8 cellular contexts compared by ENCODE assay signal in genomic region chr7:33050425-33051318, GRCh38. TPM values are rescaled to one million over a fixed set of nuclear protein-coding genes. Genes with fewer than 3 reads are reported as not detected.
DNase-seq lines count a peak whose midpoint lies in the region; ATAC-seq, FAIRE-seq and TF ChIP-seq lines count a peak whose summit lies in the region.

No MANE protein-coding gene starts in this region.

- no peaks in the 10 kb centered on the region for H3K36me3 ChIP-seq in BJ (ENCODE audit: control insufficient read depth, insufficient read depth, low read length)
- H3K36me3 ChIP-seq in OCI-LY7 (ENCODE audit: insufficient read depth, low read length) = peaks cover 39% of the 10 kb centered on the region
- no peaks in the 10 kb centered on the region for H3K36me3 ChIP-seq in HepG2 (replicated peaks in 1 of 2; ENCODE audit: control insufficient read depth in 1 of 2, insufficient read depth in 2 of 2, low read length in 2 of 2)
- H3K36me3 ChIP-seq in upper lobe of left lung = no peaks in the 10 kb centered on the region

- H2AFZ ChIP-seq in OCI-LY7 (ENCODE audit: low read length) (no peak overlapping the region), HepG2 (ENCODE audit: low read length) (no peak overlapping the region)

- H3K9me3 Mint-ChIP-seq in chondrocyte (ENCODE audit: low read depth) = no peaks in the 10 kb centered on the region

- CTCF ChIA-PET in BJ (lab: Yijun Ruan, JAX) (no interaction called here), OCI-LY7 (lab: Charles Lee; ENCODE audit: unreplicated experiment) (no interaction called here), HepG2 (lab: Yijun Ruan, JAX; ENCODE audit: low intra/inter-chr PET ratio, low total read pairs) (interaction anchor here (1.2 kb wide), 2 partner anchors 204 to 250 kb away, joined by 3 read pairs; no protein-coding TSS in a partner anchor)

- H4K20me1 ChIP-seq in OCI-LY7 (ENCODE audit: insufficient read depth, low read length) (peaks cover 23% of the 10 kb centered on the region; the same call in 1 of the 2 replicates), HepG2 (ENCODE audit: insufficient read depth, low read length) (no peaks in the 10 kb centered on the region)

- no peak overlapping the region for H3K4me3 Mint-ChIP-seq in chondrocyte (ENCODE audit: unreplicated experiment)

- intact Hi-C loops in OCI-LY7 (cut with micrococcal nuclease; ENCODE audit: unreplicated experiment) = loop anchor here (2.0 kb wide), 4 partner anchors 58 to 204 kb away; partner anchors contain the start of gene RP9
- intact Hi-C loops in HepG2 (cut with micrococcal nuclease; ENCODE audit: unreplicated experiment) = no loop called here

- H3K27me3 Mint-ChIP-seq in chondrocyte (ENCODE audit: low read depth) = no peaks in the 10 kb centered on the region

- H3K27me3 ChIP-seq in BJ (ENCODE audit: control insufficient read depth, insufficient read depth, low read length) (no peaks in the 10 kb centered on the region), HepG2 (ENCODE audit: control insufficient read depth in 1 of 2, insufficient read depth in 2 of 2, low read length in 2 of 2) (no peaks in the 10 kb centered on the region; a peak in 1 of 5 replicates), upper lobe of left lung (no peaks in the 10 kb centered on the region)

- H3K79me2 ChIP-seq in OCI-LY7 (ENCODE audit: insufficient read depth, low read depth, low read length) (peaks cover 100% of the 10 kb centered on the region), HepG2 (ENCODE audit: insufficient read depth, low read length) (peaks cover 95% of the 10 kb centered on the region)

- no peaks in the 10 kb centered on the region for H3K4me1 Mint-ChIP-seq in chondrocyte (ENCODE audit: low read depth)

- H3K4me3 ChIP-seq in BJ (ENCODE audit: low read depth, low read length) = no peak overlapping the region
- peak overlapping the region; percentile 46 for H3K4me3 ChIP-seq in OCI-LY7 (ENCODE audit: low read depth, low read length, poor library complexity, severe bottlenecking)
- H3K4me3 ChIP-seq in HepG2 (replicated peaks in 1 of 3; ENCODE audit: insufficient read depth in 1 of 3, low read depth in 2 of 3, low read length in 3 of 3) = no peak overlapping the region
- peak overlapping the region in 2 of 4 donors; percentile 19 to 23 for H3K4me3 ChIP-seq in upper lobe of left lung

- POLR2A ChIA-PET in BJ (lab: Charles Lee) = no interaction called here
- POLR2A ChIA-PET in OCI-LY7 (lab: Charles Lee) = interaction anchor here (1.0 to 2.8 kb wide), 3 partner anchors 10 to 57 kb away, joined by 5 to 44 read pairs (median 7); no protein-coding TSS in a partner anchor
- POLR2A ChIA-PET in HepG2 (lab: Yijun Ruan, JAX) = no interaction called here

- FAIRE-seq in HepG2 (lab: Jason Lieb, UNC) = no peak

- no peaks in the 10 kb centered on the region for H3K9me2 ChIP-seq in OCI-LY7 (ENCODE audit: insufficient read depth, low read length)

- no peak; the same call in 1 of the 2 replicates for TF ChIP-seq RAD21 in HepG2 (CRISPR knock-in tag; IDR thresholded peaks at IDR 0.05)

- peaks cover 78% of the 10 kb centered on the region for H3K4me1 ChIP-seq in OCI-LY7 (ENCODE audit: insufficient read depth, low read length, poor library complexity, severe bottlenecking)
- H3K4me1 ChIP-seq in HepG2 (ENCODE audit: insufficient read depth, low read length) = peaks cover 47% of the 10 kb centered on the region
- H3K4me1 ChIP-seq in upper lobe of left lung = peaks cover 12 to 31% (median 24%) of the 10 kb centered on the region in 4 donors

- H3K36me3 Mint-ChIP-seq in chondrocyte (ENCODE audit: low read depth) = no peaks in the 10 kb centered on the region

- TF ChIP-seq CTCF in BJ (IDR thresholded peaks at IDR 0.05; ENCODE audit: insufficient read depth, low read depth, low read length) (peak; percentile 62), OCI-LY7 (conservative IDR thresholded peaks at IDR 0.05; ENCODE audit: low read length) (peak; percentile 91), chondrocyte (IDR thresholded peaks at IDR 0.05) (peak; percentile 92), HepG2 (CRISPR knock-in tag; IDR thresholded peaks at IDR 0.05) (peak; percentile 58), upper lobe of left lung (IDR thresholded peaks at IDR 0.05) (peak; percentile 30 to 74 (median 54))

- in situ Hi-C loops in HepG2 (cut with HindIII; ENCODE audit: extremely low pct_ligation_motif_present, low pct_unique_long_range_greater_than_20kb) = no loop called here

- WGBS in HepG2 (ENCODE audit: low lambda C conversion rate) = 71% methylated on average over 2 of the region's 2 CpGs
- 25 to 33% methylated on average over 2 of the region's 2 CpGs for WGBS in upper lobe of left lung, 2 donors

- H3K9ac ChIP-seq in HepG2 (ENCODE audit: insufficient read depth, low read depth, low read length) = no peak overlapping the region

- H3K9me3 ChIP-seq in OCI-LY7 (ENCODE audit: low read length) (no peaks in the 10 kb centered on the region; the same call in 1 of the 2 replicates), HepG2 (ENCODE audit: low read length) (no peaks in the 10 kb centered on the region), upper lobe of left lung (no peaks in the 10 kb centered on the region)

- DNase-seq in BJ (ENCODE audit: low read depth) = no peak
- DNase-seq in OCI-LY7 (ENCODE audit: low spot score) = peak; percentile 60
- DNase-seq in chondrocyte (ENCODE audit: low spot score) = no peak
- peak; percentile 41 for DNase-seq in HepG2 (ENCODE audit: low spot score)
- DNase-seq in upper lobe of left lung = no peak

- no peak overlapping the region for H3K27ac Mint-ChIP-seq in chondrocyte (ENCODE audit: unreplicated experiment)

- no peak for TF ChIP-seq EP300 in HepG2 (IDR thresholded peaks at IDR 0.05; ENCODE audit: low read depth in 2 of 2, low read length in 2 of 2)
- TF ChIP-seq EP300 in HepG2 (CRISPR knock-in tag; IDR thresholded peaks at IDR 0.05; ENCODE audit: borderline replicate concordance) = no peak
- no peak for TF ChIP-seq EP300 in upper lobe of left lung (IDR thresholded peaks at IDR 0.05)

- BruUV-seq in OCI-LY7 (replicated peaks; lab: Mats Ljungman, UMichigan) = no TSS peak
- no TSS peak for BruUV-seq in HepG2 (replicated peaks; lab: Mats Ljungman, UMichigan)

- H3K4me2 ChIP-seq in OCI-LY7 (ENCODE audit: low read length) = peak overlapping the region; percentile 64
- no peak overlapping the region for H3K4me2 ChIP-seq in HepG2 (ENCODE audit: low read depth, low read length)

- H3K27ac ChIP-seq in OCI-LY7 (ENCODE audit: low read depth, low read length, poor library complexity, severe bottlenecking) = peak overlapping the region; percentile 78
- peak overlapping the region; percentile 32 for H3K27ac ChIP-seq in HepG2 (ENCODE audit: extremely low read length, insufficient read depth, low read length)
- peak overlapping the region; percentile 65 to 82 (median 74) for H3K27ac ChIP-seq in upper lobe of left lung

- peak; percentile 45 for ATAC-seq in GM18508 (IDR thresholded peaks at IDR 0.05; ENCODE audit: insufficient read depth, unreplicated experiment)
- peak; percentile 59 for ATAC-seq in HG03521 (IDR thresholded peaks at IDR 0.05; ENCODE audit: unreplicated experiment)
- ATAC-seq in HepG2 = peak; percentile 48; the same call in 1 of the 3 replicates
- peak in 1 of 2 donors; percentile 68 for ATAC-seq in upper lobe of left lung (ENCODE audit: low FRiP score in 2 of 2)
- no peak for ATAC-seq in HG03139 (IDR thresholded peaks at IDR 0.05; ENCODE audit: unreplicated experiment)

- TF ChIP-seq POLR2A in HepG2 (IDR thresholded peaks at IDR 0.05; ENCODE audit: insufficient read depth in 1 of 2, low read depth in 2 of 2, low read length in 2 of 2) = no peak
- TF ChIP-seq POLR2A in upper lobe of left lung (IDR thresholded peaks at IDR 0.05) = no peak

RNA-seq across cellular contexts. Expression of gene NT5C3A, which starts 11.9 kb away (rescaled TPM):
- 11.0 and 19.0 TPM in 2 replicates for polyA plus RNA-seq in BJ (2011; rRNA removed)
- polyA minus RNA-seq in BJ (2011; rRNA and poly(A)+ RNA removed) = 1.4 and 1.9 TPM in 2 replicates
- 34.7 and 37.1 TPM in 2 replicates for total RNA-seq in OCI-LY7 (2014; rRNA removed; shearing (Covaris generic))
- total RNA-seq in OCI-LY7 (2022) = 55.3 and 62.4 TPM in 2 replicates
- total RNA-seq in chondrocyte = 9.7 to 15.6 TPM (median 14.5 TPM) in 3 replicates
- 22.8 and 34.0 TPM in 2 replicates for total RNA-seq in HepG2 (2016; rRNA removed; fragmentation: Illumina TruSeq; extraction: Trizol)
- total RNA-seq in HepG2 (2016; cell fraction: cytosol; rRNA removed; fragmentation: Illumina TruSeq; extraction: Trizol; ENCODE audit: low read depth) = 16.1 and 17.7 TPM in 2 replicates
- total RNA-seq in HepG2 (2016; cell fraction: insoluble cytoplasmic fraction; rRNA removed; fragmentation: Illumina TruSeq; extraction: Trizol) = 20.7 and 28.8 TPM in 2 replicates
- 18.3 and 19.0 TPM in 2 replicates for total RNA-seq in HepG2 (2016; cell fraction: membrane; rRNA removed; fragmentation: Illumina TruSeq; extraction: Trizol)
- 33.8 and 36.2 TPM in 2 replicates for total RNA-seq in HepG2 (2016; cell fraction: nucleus; rRNA removed; fragmentation: Illumina TruSeq; extraction: Trizol)
- 9.6 and 16.9 TPM in 2 replicates for polyA plus RNA-seq in HepG2 (2011; rRNA removed)
- polyA plus RNA-seq in HepG2 (2011; cell fraction: cytosol; rRNA removed) = 4.9 and 7.5 TPM in 2 replicates
- 3.7 and 5.4 TPM in 2 replicates for polyA plus RNA-seq in HepG2 (2011; cell fraction: nucleus; rRNA removed)
- 22.4 and 29.1 TPM in 2 replicates for polyA plus RNA-seq in HepG2 (2012)
- 6.0 and 6.1 TPM in 2 replicates for polyA plus RNA-seq in HepG2 (2016; cell fraction: cytosol; fragmentation: Illumina TruSeq; extraction: Trizol; ENCODE audit: low read depth)
- 24.5 and 27.3 TPM in 2 replicates for polyA plus RNA-seq in HepG2 (2016; cell fraction: insoluble cytoplasmic fraction; fragmentation: Illumina TruSeq; extraction: Trizol; ENCODE audit: low read depth)
- 13.7 and 13.9 TPM in 2 replicates for polyA plus RNA-seq in HepG2 (2016; cell fraction: membrane; fragmentation: Illumina TruSeq; extraction: Trizol; ENCODE audit: low read depth)
- 42.4 and 45.3 TPM in 2 replicates for polyA plus RNA-seq in HepG2 (2016; cell fraction: nucleus; fragmentation: Illumina TruSeq; extraction: Trizol; ENCODE audit: insufficient read depth, low read depth)
- polyA minus RNA-seq in HepG2 (2011; rRNA and poly(A)+ RNA removed; ENCODE audit: low replicate concordance) = 2.7 and 3.2 TPM in 2 replicates
- polyA minus RNA-seq in HepG2 (2011; cell fraction: cytosol; rRNA and poly(A)+ RNA removed) = 5.7 and 7.7 TPM in 2 replicates
- polyA minus RNA-seq in HepG2 (2011; cell fraction: nucleus; rRNA and poly(A)+ RNA removed) = 28.3 and 30.0 TPM in 2 replicates
- total RNA-seq in upper lobe of left lung = 10 to 100 TPM; 18.4 to 52.3 (median 25.0) TPM

RNA-seq across cellular contexts. Expression of gene RP9, which starts 58.5 kb away (rescaled TPM):
- polyA plus RNA-seq in BJ (2011; rRNA removed) = 16.2 and 18.6 TPM in 2 replicates
- polyA minus RNA-seq in BJ (2011; rRNA and poly(A)+ RNA removed) = 3.9 and 6.7 TPM in 2 replicates
- 21.8 and 22.0 TPM in 2 replicates for total RNA-seq in OCI-LY7 (2014; rRNA removed; shearing (Covaris generic))
- total RNA-seq in OCI-LY7 (2022) = 23.3 and 24.1 TPM in 2 replicates
- 13.7 to 16.5 TPM (median 16.2 TPM) in 3 replicates for total RNA-seq in chondrocyte
- 14.2 and 15.1 TPM in 2 replicates for total RNA-seq in HepG2 (2016; rRNA removed; fragmentation: Illumina TruSeq; extraction: Trizol)
- total RNA-seq in HepG2 (2016; cell fraction: cytosol; rRNA removed; fragmentation: Illumina TruSeq; extraction: Trizol; ENCODE audit: low read depth) = 16.3 and 18.5 TPM in 2 replicates
- 14.5 and 17.3 TPM in 2 replicates for total RNA-seq in HepG2 (2016; cell fraction: insoluble cytoplasmic fraction; rRNA removed; fragmentation: Illumina TruSeq; extraction: Trizol)
- 19.1 and 19.9 TPM in 2 replicates for total RNA-seq in HepG2 (2016; cell fraction: membrane; rRNA removed; fragmentation: Illumina TruSeq; extraction: Trizol)
- 11.1 and 12.8 TPM in 2 replicates for total RNA-seq in HepG2 (2016; cell fraction: nucleus; rRNA removed; fragmentation: Illumina TruSeq; extraction: Trizol)
- polyA plus RNA-seq in HepG2 (2011; rRNA removed) = 13.1 and 18.6 TPM in 2 replicates
- polyA plus RNA-seq in HepG2 (2011; cell fraction: cytosol; rRNA removed) = 11.4 and 12.2 TPM in 2 replicates
- 12.4 and 12.9 TPM in 2 replicates for polyA plus RNA-seq in HepG2 (2011; cell fraction: nucleus; rRNA removed)
- polyA plus RNA-seq in HepG2 (2012) = 13.8 and 14.7 TPM in 2 replicates
- 17.6 and 18.4 TPM in 2 replicates for polyA plus RNA-seq in HepG2 (2016; cell fraction: cytosol; fragmentation: Illumina TruSeq; extraction: Trizol; ENCODE audit: low read depth)
- polyA plus RNA-seq in HepG2 (2016; cell fraction: insoluble cytoplasmic fraction; fragmentation: Illumina TruSeq; extraction: Trizol; ENCODE audit: low read depth) = 20.5 and 21.8 TPM in 2 replicates
- 17.7 and 19.3 TPM in 2 replicates for polyA plus RNA-seq in HepG2 (2016; cell fraction: membrane; fragmentation: Illumina TruSeq; extraction: Trizol; ENCODE audit: low read depth)
- polyA plus RNA-seq in HepG2 (2016; cell fraction: nucleus; fragmentation: Illumina TruSeq; extraction: Trizol; ENCODE audit: insufficient read depth, low read depth) = 16.9 and 19.9 TPM in 2 replicates
- 8.1 and 14.2 TPM in 2 replicates for polyA minus RNA-seq in HepG2 (2011; rRNA and poly(A)+ RNA removed; ENCODE audit: low replicate concordance)
- 6.9 and 7.9 TPM in 2 replicates for polyA minus RNA-seq in HepG2 (2011; cell fraction: cytosol; rRNA and poly(A)+ RNA removed)
- polyA minus RNA-seq in HepG2 (2011; cell fraction: nucleus; rRNA and poly(A)+ RNA removed) = 16.7 and 23.4 TPM in 2 replicates
- total RNA-seq in upper lobe of left lung = 10 to 100 TPM in 4 of 6 donors, 1 to 10 TPM in 2; 5.9 to 15.7 (median 11.9) TPM

Comparison
In these comparisons a context has a peak if more than half of its experiments do, and no peak if none do; other contexts are left out.
1. DNase-seq: peak in OCI-LY7 (single experiment) and HepG2 (single experiment); none in BJ (single experiment), chondrocyte (single experiment) and upper lobe of left lung (0 of 2).
2. Peak in every context shown above with its lines, with median percentiles within 50 percentile points of each other: CTCF ChIP-seq and H3K27ac ChIP-seq.